In genomic region chr1:229507951-229508822, GRCh38 we compare ENCODE assay signal across 1 cellular context.
A peak's percentile ranks its signal among the peaks of the same experiment; 100 is the strongest.
TF ChIP-seq lines count a peak whose summit lies in the region.

NUP133 (minus strand) TSS chr1:229508341; CDS start chr1:229508249, 92 bp downstream.

TF ChIP-seq in K562, 482 proteins besides CTCF, POLR2A, EP300 and RAD21 (continued from another document and continues in another):
- TF ChIP-seq ZBTB40 (IDR thresholded peaks at IDR 0.05) (no peak), ZBTB40 (CRISPR knock-in tag; IDR thresholded peaks at IDR 0.05) (no peak), NR3C1 (CRISPR knock-in tag; IDR thresholded peaks at IDR 0.05) (no peak), PHB2 (IDR thresholded peaks at IDR 0.05; ENCODE audit: low read depth) (no peak), KAT7 (CRISPR knock-in tag; IDR thresholded peaks at IDR 0.05; ENCODE audit: borderline replicate concordance) (no peak), SIN3A (IDR thresholded peaks at IDR 0.05; ENCODE audit: borderline replicate concordance in 2 of 2, control insufficient read depth in 1 of 2, low read depth in 2 of 2, low read length in 2 of 2) (peak; percentile 87 to 88; a peak in 3 of 4 replicates), BHLHE40 (IDR thresholded peaks at IDR 0.05; ENCODE audit: low read length) (peak; percentile 39; the same call in 1 of the 2 replicates), ARID2 (IDR thresholded peaks at IDR 0.05) (no peak), SLC30A9 (CRISPR knock-in tag; IDR thresholded peaks at IDR 0.05) (no peak), CBX3 (IDR thresholded peaks at IDR 0.05; ENCODE audit: borderline replicate concordance in 1 of 2, low read length in 2 of 2) (no peak; a peak in 1 of 3 replicates), ELF1 (tag; IDR thresholded peaks at IDR 0.05) (no peak), ZNF830 (CRISPR knock-in tag; IDR thresholded peaks at IDR 0.05) (no peak), ZSCAN29 (IDR thresholded peaks at IDR 0.05) (no peak), ZNF12 (CRISPR knock-in tag; IDR thresholded peaks at IDR 0.05) (no peak; the same call in none of the 2 replicates), TAL1 (IDR thresholded peaks at IDR 0.05) (no peak), ZNF23 (CRISPR knock-in tag; IDR thresholded peaks at IDR 0.05) (no peak), HDAC6 (IDR thresholded peaks at IDR 0.05; ENCODE audit: low read depth, low read length) (peak; percentile 58; the same call in 1 of the 2 replicates), SMAD2 (IDR thresholded peaks at IDR 0.05; ENCODE audit: low read depth, low read length) (no peak), BCLAF1 (IDR thresholded peaks at IDR 0.05; ENCODE audit: borderline replicate concordance in 1 of 2, control insufficient read depth in 1 of 2, low read depth in 2 of 2, low read length in 1 of 2) (no peak), PREB (CRISPR knock-in tag; IDR thresholded peaks at IDR 0.05) (0 out of 2 replicates have a peak, but pooled peaks have one; percentile 32), SP2 (IDR thresholded peaks at IDR 0.05; ENCODE audit: extremely low read depth, low read depth, low read length, poor library complexity, severe bottlenecking) (no peak), ATF7 (IDR thresholded peaks at IDR 0.05) (peak; percentile 96), NONO (IDR thresholded peaks at IDR 0.05; ENCODE audit: low read depth in 2 of 2, low read length in 1 of 2) (peak; percentile 40 to 66; a peak in 2 of 4 replicates), ZNF311 (CRISPR knock-in tag; IDR thresholded peaks at IDR 0.05) (no peak), ZFP30 (CRISPR knock-in tag; IDR thresholded peaks at IDR 0.05; ENCODE audit: borderline replicate concordance) (no peak), ZNF778 (CRISPR knock-in tag; IDR thresholded peaks at IDR 0.05) (no peak), ZKSCAN8 (CRISPR knock-in tag; IDR thresholded peaks at IDR 0.05) (no peak; the same call in 1 of the 2 replicates), CXXC5 (CRISPR knock-in tag; IDR thresholded peaks at IDR 0.05) (peak; percentile 90), ARID3B (CRISPR knock-in tag; IDR thresholded peaks at IDR 0.05; ENCODE audit: borderline replicate concordance) (no peak), EGR1 (conservative IDR thresholded peaks at IDR 0.05) (peak; percentile 98), ATF1 (CRISPR knock-in tag; IDR thresholded peaks at IDR 0.05) (peak; percentile 96), ATF1 (tag; IDR thresholded peaks at IDR 0.05) (peak; percentile 100), GABPB1 (CRISPR knock-in tag; IDR thresholded peaks at IDR 0.05) (peak; percentile 66), KLF1 (tag; IDR thresholded peaks at IDR 0.05) (peak; percentile 98), E4F1 (CRISPR knock-in tag; IDR thresholded peaks at IDR 0.05; ENCODE audit: borderline replicate concordance) (no peak; the same call in 1 of the 2 replicates), TCF3 (CRISPR knock-in tag; IDR thresholded peaks at IDR 0.05) (no peak; the same call in 1 of the 2 replicates), ARID1B (IDR thresholded peaks at IDR 0.05) (0 out of 2 replicates have a peak, but pooled peaks have one; percentile 35), ZNF263 (CRISPR knock-in tag; IDR thresholded peaks at IDR 0.05; ENCODE audit: borderline replicate concordance) (peak; percentile 71; the same call in 1 of the 2 replicates), CHD1 (IDR thresholded peaks at IDR 0.05; ENCODE audit: low read length) (no peak)
- TF ChIP-seq, protein P1, sequence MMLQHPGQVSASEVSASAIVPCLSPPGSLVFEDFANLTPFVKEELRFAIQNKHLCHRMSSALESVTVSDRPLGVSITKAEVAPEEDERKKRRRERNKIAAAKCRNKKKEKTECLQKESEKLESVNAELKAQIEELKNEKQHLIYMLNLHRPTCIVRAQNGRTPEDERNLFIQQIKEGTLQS (IDR thresholded peaks at IDR 0.05): peak; percentile 89
- TF ChIP-seq, protein P1 (CRISPR knock-in tag; conservative IDR thresholded peaks at IDR 0.05): no peak
- TF ChIP-seq, protein P2, sequence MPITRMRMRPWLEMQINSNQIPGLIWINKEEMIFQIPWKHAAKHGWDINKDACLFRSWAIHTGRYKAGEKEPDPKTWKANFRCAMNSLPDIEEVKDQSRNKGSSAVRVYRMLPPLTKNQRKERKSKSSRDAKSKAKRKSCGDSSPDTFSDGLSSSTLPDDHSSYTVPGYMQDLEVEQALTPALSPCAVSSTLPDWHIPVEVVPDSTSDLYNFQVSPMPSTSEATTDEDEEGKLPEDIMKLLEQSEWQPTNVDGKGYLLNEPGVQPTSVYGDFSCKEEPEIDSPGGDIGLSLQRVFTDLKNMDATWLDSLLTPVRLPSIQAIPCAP (CRISPR knock-in tag; IDR thresholded peaks at IDR 0.05; ENCODE audit: borderline replicate concordance): no peak
- TF ChIP-seq, protein P3, sequence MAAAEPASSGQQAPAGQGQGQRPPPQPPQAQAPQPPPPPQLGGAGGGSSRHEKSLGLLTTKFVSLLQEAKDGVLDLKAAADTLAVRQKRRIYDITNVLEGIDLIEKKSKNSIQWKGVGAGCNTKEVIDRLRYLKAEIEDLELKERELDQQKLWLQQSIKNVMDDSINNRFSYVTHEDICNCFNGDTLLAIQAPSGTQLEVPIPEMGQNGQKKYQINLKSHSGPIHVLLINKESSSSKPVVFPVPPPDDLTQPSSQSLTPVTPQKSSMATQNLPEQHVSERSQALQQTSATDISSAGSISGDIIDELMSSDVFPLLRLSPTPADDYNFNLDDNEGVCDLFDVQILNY (CRISPR knock-in tag; IDR thresholded peaks at IDR 0.05): no peak
